ENCODE assay signal across 9 cellular contexts in the genomic region with DNA sequence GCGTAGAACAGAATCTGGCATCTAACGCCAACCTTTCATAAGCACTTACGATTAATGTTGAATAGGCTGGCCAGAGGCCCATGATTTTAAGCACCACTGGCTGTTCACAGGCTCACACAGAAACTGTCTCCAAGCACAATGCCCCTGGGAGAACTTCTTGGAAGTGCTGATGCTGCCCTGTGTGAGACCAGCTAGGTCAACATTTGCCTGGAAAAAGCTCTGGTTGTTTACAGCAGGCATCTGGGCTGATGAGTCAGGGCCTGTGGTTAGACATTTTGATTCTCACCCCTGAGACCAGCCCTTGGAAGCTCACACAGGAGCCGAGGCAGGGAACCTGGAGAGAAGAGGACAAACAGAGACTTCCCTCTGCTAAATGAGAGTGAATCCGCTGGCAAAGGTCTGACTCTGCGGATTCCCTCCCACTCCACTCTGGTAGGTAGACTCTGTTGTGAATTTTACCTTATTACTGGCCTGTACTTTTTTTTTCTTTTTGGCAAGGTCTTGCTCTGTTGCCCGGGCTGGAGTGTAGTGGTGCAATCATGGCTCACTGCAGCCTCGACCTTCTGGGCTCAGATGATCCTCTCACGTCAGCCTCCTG. TPM values are rescaled to one million over a fixed set of nuclear protein-coding genes. Genes with fewer than 3 reads are reported as not detected.
DNase-seq lines count a peak whose midpoint lies in the region; ATAC-seq and TF ChIP-seq lines count a peak whose summit lies in the region.
"Had no signal": no experiment of that assay in that cellular context is flagged by ENCODE, and none has a peak within 500 bp of the region (broad histone marks: within the 10 kb centered on the region; RNA-seq: fewer than 3 reads in every experiment).

No MANE protein-coding gene starts in this region.

- ATAC-seq in mucosa of descending colon (peak; percentile 67), GM21360 (IDR thresholded peaks at IDR 0.05; ENCODE audit: unreplicated experiment) (no peak)
- ATAC-seq: natural killer cell treated with Interleukin-12 subunit alpha and Interleukin-12 subunit beta and Interleukin-15 and Interleukin-18, amount 100 ng/mL, for 72 hours had no signal

- no peaks in the 10 kb centered on the region for H3K36me3 ChIP-seq in MG63
- no peaks in the 10 kb centered on the region for H3K36me3 ChIP-seq in mucosa of descending colon (ENCODE audit: low read depth)

- H3K9me3 ChIP-seq in MG63 (no peaks in the 10 kb centered on the region), mucosa of descending colon (no peaks in the 10 kb centered on the region)

- H3K27me3 ChIP-seq in MG63, result peaks cover 3% of the 10 kb centered on the region; the same call in 1 of the 2 replicates

- intact Hi-C loops in mucosa of descending colon (cut with DNase I, micrococcal nuclease), result no loop called here

- peak; percentile 90 for DNase-seq in AG09319 (ENCODE audit: extremely low read depth, low read depth)
- peak; percentile 99 for DNase-seq in MG63
- DNase-seq in dedifferentiated amniotic fluid mesenchymal stem cell (ENCODE audit: extremely low spot score), result peak; percentile 88
- DNase-seq in mucosa of descending colon, result peak in 2 of 3 donors; percentile 21 to 39
- DNase-seq in UCSD-AML1 (lab: John Stamatoyannopoulos, UW; ENCODE audit: unreplicated experiment), result no peak
- no peak for DNase-seq in activated naive CD4-positive, alpha-beta T cell treated with Interleukin-2 at 50 U/mL for 16 hours
- DNase-seq in OCI-M2 (lab: John Stamatoyannopoulos, UW; ENCODE audit: unreplicated experiment), result no peak

- no peaks in the 10 kb centered on the region for H3K4me1 ChIP-seq in mucosa of descending colon (ENCODE audit: low read depth)

- TF ChIP-seq CTCF in AG09319 (IDR thresholded peaks at IDR 0.05; ENCODE audit: low read depth, low read length) (no peak), mucosa of descending colon (IDR thresholded peaks at IDR 0.05) (no peak)

- H3K4me3 ChIP-seq in MG63, result no peak overlapping the region
- no peak overlapping the region for H3K4me3 ChIP-seq in mucosa of descending colon

RNA-seq across cellular contexts. Expression of gene SULF2, which starts 6.8 kb away (rescaled TPM):
- 0.20 and 2.0 TPM in 2 replicates for total RNA-seq in MG63 (2014; rRNA removed; shearing (Covaris generic); ENCODE audit: low replicate concordance)
- 100 to 1,000 TPM; 102 to 181 (median 144) TPM for total RNA-seq in mucosa of descending colon

Comparison
In these comparisons a context has a peak if more than half of its experiments do, and no peak if none do; other contexts are left out.
1. DNase-seq: peak in AG09319 (single experiment), MG63 (single experiment), dedifferentiated amniotic fluid mesenchymal stem cell (single experiment) and mucosa of descending colon (2 of 3); none in UCSD-AML1 (single experiment), activated naive CD4-positive, alpha-beta T cell treated with Interleukin-2 at 50 U/mL for 16 hours (single experiment) and OCI-M2 (single experiment).
2. RNA of gene SULF2, which starts 6.8 kb away (total RNA-seq): 102 to 181 TPM in mucosa of descending colon; 0.20 to 2.0 TPM in MG63; every median in the first group is over 10 times any median in the second.